In the genomic region with DNA sequence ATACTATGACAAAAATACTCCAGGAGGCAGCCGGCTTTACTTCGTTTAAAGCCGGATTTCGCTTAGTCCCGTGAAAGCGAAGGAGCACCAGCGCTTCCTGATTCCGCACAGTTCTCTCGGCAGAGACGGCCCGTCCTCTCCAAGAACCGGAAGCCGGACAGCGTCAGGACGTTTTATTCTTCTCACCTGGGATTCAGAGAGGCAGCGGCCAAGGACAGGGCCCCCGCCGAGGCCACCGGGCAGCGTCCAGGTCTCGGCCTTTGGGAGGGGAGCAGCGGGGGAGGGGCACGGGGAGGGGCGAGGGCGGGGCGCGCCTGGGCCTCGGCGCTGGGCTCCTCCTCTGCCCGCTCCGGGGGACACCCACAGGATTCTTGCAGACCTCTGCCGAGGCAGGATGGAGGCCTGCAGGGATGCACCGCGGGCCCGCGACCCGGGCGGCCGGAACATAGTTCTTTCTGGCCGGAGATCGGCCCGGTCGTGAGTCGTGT, we compare ENCODE assay signal across 7 cellular contexts. TPM values are rescaled to one million over a fixed set of nuclear protein-coding genes. Genes with fewer than 3 reads are reported as not detected.
DNase-seq lines count a peak whose midpoint lies in the region; ATAC-seq and TF ChIP-seq lines count a peak whose summit lies in the region.

No MANE protein-coding gene starts in this region.

- peaks cover 0 to 3% of the 10 kb centered on the region in 2 donors for H3K36me3 ChIP-seq in duodenal mucosa (ENCODE audit: control insufficient read depth in 1 of 2, insufficient read depth in 2 of 2, low read length in 2 of 2)

- H3K27ac ChIP-seq in duodenal mucosa (ENCODE audit: low read depth, low read length), result peak overlapping the region; percentile 71

- H3K27me3 Mint-ChIP-seq in activated CD4-positive, alpha-beta T cell treated with anti-CD3 and anti-CD28 coated beads, Interleukin-2, amount 10 ng/mL, durations not matched to agents 24 days and 14 days, result no peaks in the 10 kb centered on the region

- H3K4me1 Mint-ChIP-seq in activated CD4-positive, alpha-beta T cell treated with anti-CD3 and anti-CD28 coated beads, Interleukin-2, amount 10 ng/mL, durations not matched to agents 24 days and 14 days, result peaks cover 49% of the 10 kb centered on the region
- peaks cover 56% of the 10 kb centered on the region for H3K4me1 Mint-ChIP-seq in stimulated activated effector memory CD8-positive, alpha-beta T cell treated with anti-CD3 and anti-CD28 coated beads, Interleukin-12 subunit alpha, Interleukin-12 subunit beta, amount 100 ng/mL, for 72 hours

- H3K9me3 ChIP-seq in duodenal mucosa (ENCODE audit: control insufficient read depth in 1 of 2, low read length in 2 of 2), result no peaks in the 10 kb centered on the region

- H3K9ac ChIP-seq in duodenal mucosa (ENCODE audit: low read depth in 1 of 2, low read length in 2 of 2), result peak overlapping the region; percentile 57 to 93

- no peak for DNase-seq in HFF-Myc (ENCODE audit: extremely low read depth, low read depth)
- peak; percentile 87 for DNase-seq in activated CD4-positive, alpha-beta T cell treated with anti-CD3 and anti-CD28 coated beads, Interleukin-2, amount 10 ng/mL, durations not matched to agents 24 days and 14 days
- peak; percentile 93 for DNase-seq in left lobe of liver (ENCODE audit: low spot score)
- peak; percentile 32 to 69 for DNase-seq in stimulated activated effector memory CD8-positive, alpha-beta T cell treated with anti-CD3 and anti-CD28 coated beads, Interleukin-12 subunit alpha, Interleukin-12 subunit beta, amount 100 ng/mL, for 72 hours (ENCODE audit: low spot score in 2 of 2)
- DNase-seq in NCI-H2107 treated with DMSO at 0.1 percent for 48 hours (lab: John Stamatoyannopoulos, UW; ENCODE audit: unreplicated experiment), result no peak
- no peak for DNase-seq in NCI-H146 treated with DMSO at 0.1 percent for 48 hours (lab: John Stamatoyannopoulos, UW; ENCODE audit: unreplicated experiment)

- peak; percentile 77 for ATAC-seq in left lobe of liver
- ATAC-seq in stimulated activated effector memory CD8-positive, alpha-beta T cell treated with anti-CD3 and anti-CD28 coated beads, Interleukin-12 subunit alpha, Interleukin-12 subunit beta, amount 100 ng/mL, for 72 hours, result peak; percentile 63

- no peaks in the 10 kb centered on the region for H3K9me3 Mint-ChIP-seq in activated CD4-positive, alpha-beta T cell treated with anti-CD3 and anti-CD28 coated beads, Interleukin-2, amount 10 ng/mL, durations not matched to agents 24 days and 14 days
- no peaks in the 10 kb centered on the region for H3K9me3 Mint-ChIP-seq in stimulated activated effector memory CD8-positive, alpha-beta T cell treated with anti-CD3 and anti-CD28 coated beads, Interleukin-12 subunit alpha, Interleukin-12 subunit beta, amount 100 ng/mL, for 72 hours

- H3K4me3 Mint-ChIP-seq in activated CD4-positive, alpha-beta T cell treated with anti-CD3 and anti-CD28 coated beads, Interleukin-2, amount 10 ng/mL, durations not matched to agents 24 days and 14 days, result peak overlapping the region; percentile 85
- peak overlapping the region; percentile 89 for H3K4me3 Mint-ChIP-seq in stimulated activated effector memory CD8-positive, alpha-beta T cell treated with anti-CD3 and anti-CD28 coated beads, Interleukin-12 subunit alpha, Interleukin-12 subunit beta, amount 100 ng/mL, for 72 hours

- no peak for TF ChIP-seq CTCF in HFF-Myc (IDR thresholded peaks at IDR 0.05; ENCODE audit: low read depth, low read length, missing control alignments)

- intact Hi-C loops in activated CD4-positive, alpha-beta T cell treated with anti-CD3 and anti-CD28 coated beads, Interleukin-2, amount 10 ng/mL, durations not matched to agents 24 days and 14 days (cut with micrococcal nuclease), result loop anchor here (1.0 kb wide), 1 partner anchor 8 kb away; no protein-coding TSS in a partner anchor

- H3K4me3 ChIP-seq in HFF-Myc (replicated peaks; ENCODE audit: low read depth, low read length) (peak overlapping the region; percentile 37), duodenal mucosa (ENCODE audit: low read depth in 1 of 2, low read length in 2 of 2) (peak overlapping the region; percentile 78 to 92)

- H3K36me3 Mint-ChIP-seq in activated CD4-positive, alpha-beta T cell treated with anti-CD3 and anti-CD28 coated beads, Interleukin-2, amount 10 ng/mL, durations not matched to agents 24 days and 14 days (ENCODE audit: low read depth), result peaks cover 20% of the 10 kb centered on the region
- H3K36me3 Mint-ChIP-seq in stimulated activated effector memory CD8-positive, alpha-beta T cell treated with anti-CD3 and anti-CD28 coated beads, Interleukin-12 subunit alpha, Interleukin-12 subunit beta, amount 100 ng/mL, for 72 hours, result peaks cover 23% of the 10 kb centered on the region

- peaks cover 36 to 38% of the 10 kb centered on the region in 2 donors for H3K4me1 ChIP-seq in duodenal mucosa (ENCODE audit: control insufficient read depth in 1 of 2, insufficient read depth in 2 of 2, low read length in 2 of 2)

- H3K27me3 ChIP-seq in duodenal mucosa (ENCODE audit: control insufficient read depth in 1 of 2, insufficient read depth in 2 of 2, low read length in 2 of 2), result no peaks in the 10 kb centered on the region

- H3K27ac Mint-ChIP-seq in activated CD4-positive, alpha-beta T cell treated with anti-CD3 and anti-CD28 coated beads, Interleukin-2, amount 10 ng/mL, durations not matched to agents 24 days and 14 days, result peak overlapping the region; percentile 89
- peak overlapping the region; percentile 84 for H3K27ac Mint-ChIP-seq in stimulated activated effector memory CD8-positive, alpha-beta T cell treated with anti-CD3 and anti-CD28 coated beads, Interleukin-12 subunit alpha, Interleukin-12 subunit beta, amount 100 ng/mL, for 72 hours

RNA-seq across cellular contexts. Expression of a gene that starts 2.8 kb away (rescaled TPM):
- total RNA-seq in activated CD4-positive, alpha-beta T cell treated with anti-CD3 and anti-CD28 coated beads, Interleukin-2, amount 10 ng/mL, durations not matched to agents 24 days and 14 days, result 58.5 and 61.2 TPM in 2 replicates
- total RNA-seq in left lobe of liver, result 22.8 TPM

RNA-seq across cellular contexts. Expression of a gene that starts 8.9 kb away (rescaled TPM):
- 50.0 and 58.0 TPM in 2 replicates for total RNA-seq in activated CD4-positive, alpha-beta T cell treated with anti-CD3 and anti-CD28 coated beads, Interleukin-2, amount 10 ng/mL, durations not matched to agents 24 days and 14 days
- 19.3 TPM for total RNA-seq in left lobe of liver

RNA-seq across cellular contexts. Expression of a gene that starts 23.4 kb away (rescaled TPM):
- 13.0 and 14.0 TPM in 2 replicates for total RNA-seq in activated CD4-positive, alpha-beta T cell treated with anti-CD3 and anti-CD28 coated beads, Interleukin-2, amount 10 ng/mL, durations not matched to agents 24 days and 14 days
- 125 TPM for total RNA-seq in left lobe of liver

Comparison
In these comparisons a context has a peak if more than half of its experiments do, and no peak if none do; other contexts are left out.
1. DNase-seq: peak in activated CD4-positive, alpha-beta T cell treated with anti-CD3 and anti-CD28 coated beads, Interleukin-2, amount 10 ng/mL, durations not matched to agents 24 days and 14 days (single experiment), left lobe of liver (single experiment) and stimulated activated effector memory CD8-positive, alpha-beta T cell treated with anti-CD3 and anti-CD28 coated beads, Interleukin-12 subunit alpha, Interleukin-12 subunit beta, amount 100 ng/mL, for 72 hours (2 of 2); none in HFF-Myc (single experiment), NCI-H2107 treated with DMSO at 0.1 percent for 48 hours (single experiment) and NCI-H146 treated with DMSO at 0.1 percent for 48 hours (single experiment).